In the genomic region with DNA sequence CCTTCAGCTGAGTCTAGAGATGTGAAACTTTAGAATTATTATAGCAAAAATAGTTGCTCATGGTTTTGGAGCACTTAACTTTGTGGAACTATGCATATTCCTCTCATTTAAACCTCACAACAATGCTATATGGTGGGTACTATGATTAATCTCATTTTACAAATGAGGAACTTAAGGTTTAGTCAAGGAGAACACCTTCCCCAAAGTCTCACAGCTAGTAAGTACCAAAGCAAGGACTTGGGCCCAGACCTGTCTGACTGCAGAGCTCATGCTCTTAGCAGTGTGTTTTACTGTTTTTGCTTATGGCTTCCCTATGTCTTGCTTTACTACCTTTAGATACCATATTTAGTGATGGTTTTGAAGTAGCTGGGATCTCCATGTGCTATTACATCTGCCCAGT, we compare ENCODE assay signal across 21 cellular contexts.
"Had no signal": no experiment of that assay in that cellular context is flagged by ENCODE, and none has a peak within 500 bp of the region (broad histone marks: within the 10 kb centered on the region; RNA-seq: fewer than 3 reads in every experiment).

No MANE protein-coding gene starts in this region.

- DNase-seq: activated CD4-positive, alpha-beta T cell treated with anti-CD3 and anti-CD28 coated beads, Interleukin-2, amount 10 ng/mL, durations not matched to agents 7 days and 5 days; activated CD8-positive, alpha-beta memory T cell treated with anti-CD3 and anti-CD28 coated beads, Interleukin-2, amount 50 U/mL, for 4 hours; activated effector memory CD4-positive, alpha-beta T cell treated with Interleukin-2 at 50 U/mL for 16 hours; activated naive CD4-positive, alpha-beta T cell treated with anti-CD3 and anti-CD28 coated beads, Interleukin-2, amount 10 ng/mL, durations not matched to agents 7 days and 5 days; activated naive CD8-positive, alpha-beta T cell treated with anti-CD3 and anti-CD28 coated beads, Interleukin-2, amount 50 U/mL, for 24 hours; activated T-cell treated with anti-CD3 and anti-CD28 coated beads, Interleukin-2, amount 50 U/mL, for 4 hours; anterior cingulate cortex; brain microvascular endothelial cell; colonic mucosa; erythroblast; foreskin melanocyte; hypothalamus; left lung; mammary epithelial cell; retina; spleen; stimulated activated naive CD4-positive, alpha-beta T cell treated with Interleukin-2 at 50 U/mL for 16 hours; T1000; thyroid gland had no signal

- H3K4me3 Mint-ChIP-seq: activated CD4-positive, alpha-beta T cell treated with anti-CD3 and anti-CD28 coated beads, Interleukin-2, amount 10 ng/mL, durations not matched to agents 7 days and 5 days; activated naive CD4-positive, alpha-beta T cell treated with anti-CD3 and anti-CD28 coated beads, Interleukin-2, amount 10 ng/mL, durations not matched to agents 7 days and 5 days; activated naive CD8-positive, alpha-beta T cell treated with anti-CD3 and anti-CD28 coated beads, Interleukin-2, amount 50 U/mL, for 24 hours; activated T-cell treated with anti-CD3 and anti-CD28 coated beads, Interleukin-2, amount 50 U/mL, for 4 hours; central memory CD8-positive, alpha-beta T cell; neural crest cell had no signal

- H3K4me3 ChIP-seq: colonic mucosa, left lung, spleen, thyroid gland had no signal

- H3K4me1 Mint-ChIP-seq: neural crest cell had no signal

- H3K27ac Mint-ChIP-seq: activated CD4-positive, alpha-beta T cell treated with anti-CD3 and anti-CD28 coated beads, Interleukin-2, amount 10 ng/mL, durations not matched to agents 7 days and 5 days; activated naive CD4-positive, alpha-beta T cell treated with anti-CD3 and anti-CD28 coated beads, Interleukin-2, amount 10 ng/mL, durations not matched to agents 7 days and 5 days; activated naive CD8-positive, alpha-beta T cell treated with anti-CD3 and anti-CD28 coated beads, Interleukin-2, amount 50 U/mL, for 24 hours had no signal

- H3K27me3 ChIP-seq: brain microvascular endothelial cell, colonic mucosa, left lung, thyroid gland had no signal

- ATAC-seq: activated naive CD8-positive, alpha-beta T cell treated with anti-CD3 and anti-CD28 coated beads, Interleukin-2, amount 50 U/mL, for 24 hours; activated T-cell treated with anti-CD3 and anti-CD28 coated beads, Interleukin-2, amount 50 U/mL, for 4 hours; left lung had no signal

- H3K4me1 ChIP-seq: colonic mucosa had no signal

- H3K27me3 Mint-ChIP-seq: activated CD4-positive, alpha-beta T cell treated with anti-CD3 and anti-CD28 coated beads, Interleukin-2, amount 10 ng/mL, durations not matched to agents 7 days and 5 days; activated naive CD4-positive, alpha-beta T cell treated with anti-CD3 and anti-CD28 coated beads, Interleukin-2, amount 10 ng/mL, durations not matched to agents 7 days and 5 days; activated naive CD8-positive, alpha-beta T cell treated with anti-CD3 and anti-CD28 coated beads, Interleukin-2, amount 50 U/mL, for 24 hours; central memory CD8-positive, alpha-beta T cell had no signal

- H3K27ac ChIP-seq: brain microvascular endothelial cell, colonic mucosa, left lung, thyroid gland had no signal

- H3K9me3 Mint-ChIP-seq: activated CD4-positive, alpha-beta T cell treated with anti-CD3 and anti-CD28 coated beads, Interleukin-2, amount 10 ng/mL, durations not matched to agents 7 days and 5 days; activated naive CD4-positive, alpha-beta T cell treated with anti-CD3 and anti-CD28 coated beads, Interleukin-2, amount 10 ng/mL, durations not matched to agents 7 days and 5 days; activated naive CD8-positive, alpha-beta T cell treated with anti-CD3 and anti-CD28 coated beads, Interleukin-2, amount 50 U/mL, for 24 hours; activated T-cell treated with anti-CD3 and anti-CD28 coated beads, Interleukin-2, amount 50 U/mL, for 4 hours; central memory CD8-positive, alpha-beta T cell; neural crest cell had no signal

- H3K9me3 ChIP-seq: colonic mucosa, left lung, spleen, thyroid gland had no signal

- H3K36me3 ChIP-seq: brain microvascular endothelial cell, colonic mucosa, thyroid gland had no signal
